1 cellular context compared by ENCODE assay signal in the genomic region with DNA sequence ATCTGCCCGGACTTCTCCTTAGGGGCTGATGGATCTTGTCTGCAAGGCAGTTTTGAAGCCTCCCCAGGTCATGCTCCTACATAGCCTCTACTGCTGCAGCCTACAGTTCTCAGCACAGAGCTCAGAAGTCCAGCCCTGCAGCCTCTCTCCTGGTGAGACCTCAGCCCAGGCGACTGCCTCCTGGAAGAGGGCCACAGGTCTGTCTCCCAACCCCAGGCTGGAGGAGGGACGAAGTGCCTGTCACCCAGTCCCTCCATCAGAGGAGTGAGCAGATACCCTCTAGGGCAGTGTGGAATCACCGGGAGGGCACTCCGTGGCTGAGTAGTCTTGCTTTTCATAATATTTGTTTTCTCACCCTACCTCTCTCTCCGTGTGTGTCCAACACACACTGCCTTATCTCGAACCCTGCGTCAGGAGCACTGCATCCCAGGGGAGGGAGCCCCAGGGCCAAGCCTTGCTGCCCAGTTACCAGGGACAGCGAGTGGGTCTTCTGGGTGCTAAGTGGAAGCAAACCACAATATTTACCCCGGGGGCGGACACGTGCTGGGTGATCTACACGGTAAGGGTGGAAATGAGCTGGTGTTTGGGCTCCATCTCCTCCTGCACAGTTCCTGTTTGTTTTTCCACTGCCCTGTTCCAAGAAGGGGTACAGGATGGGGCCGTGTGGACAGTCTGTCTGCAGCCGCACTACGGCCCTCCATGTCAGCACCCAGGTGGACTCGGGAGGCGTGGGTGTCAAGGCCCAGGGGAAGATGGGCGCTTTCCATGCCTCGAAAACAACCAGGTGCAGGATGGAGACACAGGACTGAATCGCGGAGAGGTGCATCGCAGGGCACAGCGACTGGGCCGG.
TF ChIP-seq lines count a peak whose summit lies in the region.

No MANE protein-coding gene starts in this region.

TF ChIP-seq in H1, 55 proteins besides CTCF, POLR2A, EP300 and RAD21:
- no peak for TF ChIP-seq JUN (IDR thresholded peaks at IDR 0.05; ENCODE audit: low read depth, low read length)
- TF ChIP-seq TCF12 (IDR thresholded peaks at IDR 0.05; ENCODE audit: low read depth, low read length) = no peak
- TF ChIP-seq POLR2AphosphoS5 (IDR thresholded peaks at IDR 0.05; ENCODE audit: low read depth, low read length) = no peak
- TF ChIP-seq, protein P1, sequence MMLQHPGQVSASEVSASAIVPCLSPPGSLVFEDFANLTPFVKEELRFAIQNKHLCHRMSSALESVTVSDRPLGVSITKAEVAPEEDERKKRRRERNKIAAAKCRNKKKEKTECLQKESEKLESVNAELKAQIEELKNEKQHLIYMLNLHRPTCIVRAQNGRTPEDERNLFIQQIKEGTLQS (IDR thresholded peaks at IDR 0.05; ENCODE audit: insufficient read depth, low read depth, low read length) = no peak
- TF ChIP-seq BRCA1 (IDR thresholded peaks at IDR 0.05; ENCODE audit: low read depth, low read length) = no peak
- no peak for TF ChIP-seq RXRA (IDR thresholded peaks at IDR 0.05; ENCODE audit: insufficient read depth, low read depth, low read length)
- TF ChIP-seq TAF1 (IDR thresholded peaks at IDR 0.05; ENCODE audit: low read depth, low read length) = no peak
- TF ChIP-seq PHF8 (conservative IDR thresholded peaks at IDR 0.05; ENCODE audit: low read depth, low read length) = no peak
- no peak for TF ChIP-seq CBX5 (IDR thresholded peaks at IDR 0.05; ENCODE audit: low read depth, low read length)
- no peak for TF ChIP-seq KDM4A (IDR thresholded peaks at IDR 0.05; ENCODE audit: low read depth, low read length, severe bottlenecking)
- TF ChIP-seq SAP30 (IDR thresholded peaks at IDR 0.05; ENCODE audit: insufficient read depth, insufficient replicate concordance, low read length) = no peak
- TF ChIP-seq BCL11A (IDR thresholded peaks at IDR 0.05; ENCODE audit: low read depth in 2 of 2, low read length in 2 of 2) = no peak
- no peak for TF ChIP-seq SUZ12 (IDR thresholded peaks at IDR 0.05; ENCODE audit: low read length)
- TF ChIP-seq NANOG (IDR thresholded peaks at IDR 0.05; ENCODE audit: insufficient read depth, low read depth, low read length, poor library complexity, severe bottlenecking) = no peak
- TF ChIP-seq SIX5 (IDR thresholded peaks at IDR 0.05; ENCODE audit: low read depth, low read length) = no peak
- TF ChIP-seq CHD1 (IDR thresholded peaks at IDR 0.05; ENCODE audit: low read depth, low read length) = no peak
TF ChIP-seq in H1: peak in this region for 0.
